8 cellular contexts compared by ENCODE assay signal in genomic region chr6:33313709-33314514, GRCh38. TPM values are rescaled to one million over a fixed set of nuclear protein-coding genes. Genes with fewer than 3 reads are reported as not detected.
DNase-seq lines count a peak whose midpoint lies in the region; ATAC-seq, FAIRE-seq and TF ChIP-seq lines count a peak whose summit lies in the region.

Gene TAPBP, minus strand, starts transcription at chr6:33314078. Its CDS starts 37 bp downstream, at chr6:33314041.

- peak; percentile 73 for FAIRE-seq in endothelial cell of umbilical vein (lab: Jason Lieb, UNC)

- peak; percentile 48 for TF ChIP-seq POLR2A in endothelial cell of umbilical vein (IDR thresholded peaks at IDR 0.05; ENCODE audit: low read depth, low read length)

- H2AFZ ChIP-seq in endothelial cell of umbilical vein (ENCODE audit: low read depth, low read length) = peak within 1 kb of the TSS; percentile 25

- CTCF ChIA-PET in endothelial cell of umbilical vein (lab: Charles Lee) = interaction anchor here (0.8 to 2.6 kb wide), 4 partner anchors 13 to 36 kb away, joined by 5 to 19 read pairs (median 8); partner anchors contain the start of genes B3GALT4 and RGL2

- POLR2A ChIA-PET in endothelial cell of umbilical vein (lab: Charles Lee) = no interaction called here

- H3K9me1 ChIP-seq in endothelial cell of umbilical vein (replicated peaks; ENCODE audit: control insufficient read depth, extremely low read depth, insufficient read depth, low read length) = no peaks in the 10 kb centered on the region

- H3K36me3 Mint-ChIP-seq in mesothelial cell of epicardium = peaks cover 6% of the 10 kb centered on the region

- H3K4me1 Mint-ChIP-seq in mesothelial cell of epicardium = peaks cover 51% of the 10 kb centered on the region

- H3K4me1 ChIP-seq in endothelial cell of umbilical vein (ENCODE audit: control insufficient read depth, extremely low read depth, insufficient read depth, low read length) = peaks cover 25% of the 10 kb centered on the region

- H3K27ac Mint-ChIP-seq in mesothelial cell of epicardium = peak within 1 kb of the TSS; percentile 98

- dilution Hi-C loops in endothelial cell of umbilical vein (cut with MboI; ENCODE audit: extremely low pct_ligation_motif_present, low sequenced_read_pairs) = no loop called here

- H3K4me2 ChIP-seq in endothelial cell of umbilical vein (ENCODE audit: insufficient read depth, low read length) = peak within 1 kb of the TSS; percentile 92

- DNase-seq in NOMO-1 (lab: John Stamatoyannopoulos, UW; ENCODE audit: unreplicated experiment in 2 of 2) = peak; percentile 48 to 57
- peak; percentile 90 for DNase-seq in activated CD8-positive, alpha-beta memory T cell treated with anti-CD3 and anti-CD28 coated beads, Interleukin-2, amount 50 U/mL, for 48 hours
- peak; percentile 84 for DNase-seq in endothelial cell of umbilical vein (ENCODE audit: low read depth, low spot score)
- peak in 1 of 2 experiments; percentile 73 for DNase-seq in mesothelial cell of epicardium (ENCODE audit: low spot score in 2 of 2, unreplicated experiment in 2 of 2)
- peak; percentile 76 to 85 for DNase-seq in stimulated activated CD8-positive, alpha-beta memory T cell treated with anti-CD3 and anti-CD28 coated beads, Interleukin-15, amount 100 ng/mL, for 4 hours (ENCODE audit: low read depth in 2 of 2)

- peak within 1 kb of the TSS; percentile 94 for H3K4me3 Mint-ChIP-seq in mesothelial cell of epicardium

- ATAC-seq in GM18498 (IDR thresholded peaks at IDR 0.05; ENCODE audit: unreplicated experiment) = peak; percentile 32
- peak; percentile 32 for ATAC-seq in HG03039 (IDR thresholded peaks at IDR 0.05; ENCODE audit: unreplicated experiment)
- ATAC-seq in GM18870 (IDR thresholded peaks at IDR 0.05; ENCODE audit: unreplicated experiment) = no peak

- no peaks in the 10 kb centered on the region for H3K9me3 ChIP-seq in endothelial cell of umbilical vein (replicated peaks; ENCODE audit: control insufficient read depth, insufficient read depth, low read length)

- TF ChIP-seq CTCF in endothelial cell of umbilical vein (IDR thresholded peaks at IDR 0.05; ENCODE audit: extremely low read depth in 1 of 2, insufficient read depth in 1 of 2, low read depth in 1 of 2, low read length in 2 of 2) (no peak), mesothelial cell of epicardium (IDR thresholded peaks at IDR 0.05; ENCODE audit: unreplicated experiment) (no peak)

- BruUV-seq in endothelial cell of umbilical vein (replicated peaks; lab: Mats Ljungman, UMichigan) = TSS peak; percentile 63

- H3K27ac ChIP-seq in endothelial cell of umbilical vein (ENCODE audit: insufficient read depth, low read depth, low read length) = peak within 1 kb of the TSS; percentile 48

- H3K27me3 ChIP-seq in endothelial cell of umbilical vein (ENCODE audit: control insufficient read depth in 2 of 2, insufficient read depth in 2 of 2, low read length in 2 of 2) = no peaks in the 10 kb centered on the region

- H4K20me1 ChIP-seq in endothelial cell of umbilical vein (replicated peaks; ENCODE audit: control insufficient read depth, extremely low read depth, insufficient read depth, low read length) = no peaks in the 10 kb centered on the region

- peak within 1 kb of the TSS; percentile 37 to 96 (median 65) for H3K4me3 ChIP-seq in endothelial cell of umbilical vein (replicated peaks in 1 of 3; ENCODE audit: insufficient read depth in 1 of 3, low read depth in 1 of 3, low read length in 3 of 3)

- H3K27me3 Mint-ChIP-seq in mesothelial cell of epicardium (ENCODE audit: low read depth) = no peaks in the 10 kb centered on the region

- H3K9me3 Mint-ChIP-seq in mesothelial cell of epicardium = no peaks in the 10 kb centered on the region

- intact Hi-C loops in endothelial cell of umbilical vein (cut with micrococcal nuclease) = loop anchor here (1.0 to 10.0 kb wide), 4 partner anchors 15 to 261 kb away; partner anchors contain the start of genes B3GALT4, HSD17B8, RXRB and SLC39A7

- H3K79me2 ChIP-seq in endothelial cell of umbilical vein (ENCODE audit: control insufficient read depth, insufficient read depth, low read length) = peaks cover 18% of the 10 kb centered on the region

- H3K9ac ChIP-seq in endothelial cell of umbilical vein (replicated peaks; ENCODE audit: extremely low read depth, insufficient read depth, low read length) = peak within 1 kb of the TSS; percentile 69

- peaks cover 0 to 3% of the 10 kb centered on the region in 2 experiments for H3K36me3 ChIP-seq in endothelial cell of umbilical vein (ENCODE audit: control insufficient read depth in 2 of 2, extremely low read depth in 1 of 2, insufficient read depth in 2 of 2, low read length in 2 of 2)

TF ChIP-seq in endothelial cell of umbilical vein, 7 proteins besides CTCF, POLR2A, EP300 and RAD21:
- TF ChIP-seq POLR2AphosphoS5 (IDR thresholded peaks at IDR 0.05; ENCODE audit: insufficient read depth, low read depth, low read length) = peak; percentile 44
- no peak for TF ChIP-seq FOS (IDR thresholded peaks at IDR 0.05; ENCODE audit: borderline replicate concordance, insufficient read depth, low read length)
- TF ChIP-seq MAX (IDR thresholded peaks at IDR 0.05; ENCODE audit: insufficient read depth, insufficient read length) = no peak

RNA-seq across cellular contexts. Expression of gene TAPBP, which starts in this region (rescaled TPM):
- total RNA-seq in endothelial cell of umbilical vein = 90.7 and 98.0 TPM in 2 replicates
- 69.6 and 79.9 TPM in 2 replicates for polyA plus RNA-seq in endothelial cell of umbilical vein
- 42.4 and 53.0 TPM in 2 replicates for polyA plus RNA-seq in endothelial cell of umbilical vein (2011; cell fraction: cytosol; rRNA removed)
- polyA plus RNA-seq in endothelial cell of umbilical vein (2011; cell fraction: nucleus; rRNA removed) = 59.5 and 68.8 TPM in 2 replicates
- 41.2 and 49.3 TPM in 2 replicates for polyA plus RNA-seq in endothelial cell of umbilical vein (2012)
- 57.0 and 60.6 TPM in 2 replicates for polyA minus RNA-seq in endothelial cell of umbilical vein
- polyA minus RNA-seq in endothelial cell of umbilical vein (2011; cell fraction: cytosol; rRNA and poly(A)+ RNA removed) = 38.7 TPM
- 24.4 and 32.1 TPM in 2 replicates for polyA minus RNA-seq in endothelial cell of umbilical vein (2011; cell fraction: nucleus; rRNA and poly(A)+ RNA removed)
- 62.8 to 68.3 TPM (median 64.4 TPM) in 3 replicates for total RNA-seq in mesothelial cell of epicardium
